26 cellular contexts compared by ENCODE assay signal in genomic region chr7:247636-248035, GRCh38. TPM values are rescaled to one million over a fixed set of nuclear protein-coding genes. Genes with fewer than 3 reads are reported as not detected.
"Had no signal": no experiment of that assay in that cellular context is flagged by ENCODE, and none has a peak within 500 bp of the region (broad histone marks: within the 10 kb centered on the region; RNA-seq: fewer than 3 reads in every experiment).

No MANE protein-coding gene starts in this region.

- H3K36me3 ChIP-seq: colonic mucosa had no signal

- H3K27ac ChIP-seq: colonic mucosa, coronary artery, dorsolateral prefrontal cortex, epithelial cell of prostate, esophagus muscularis mucosa, esophagus squamous epithelium, foreskin keratinocyte, gastrocnemius medialis, gastroesophageal sphincter, heart left ventricle, heart right ventricle had no signal

- H3K4me1 ChIP-seq: colonic mucosa, esophagus squamous epithelium, foreskin keratinocyte, gastrocnemius medialis, heart left ventricle, heart right ventricle had no signal

- H3K27me3 ChIP-seq: colonic mucosa, dorsolateral prefrontal cortex, esophagus muscularis mucosa, esophagus squamous epithelium, foreskin keratinocyte, gastrocnemius medialis, gastroesophageal sphincter, heart left ventricle, heart right ventricle had no signal

- H3K9me3 ChIP-seq: colonic mucosa, esophagus muscularis mucosa, esophagus squamous epithelium, gastrocnemius medialis, gastroesophageal sphincter, heart left ventricle, heart right ventricle had no signal

- H3K4me3 ChIP-seq: colonic mucosa, coronary artery, dorsolateral prefrontal cortex, esophagus muscularis mucosa, esophagus squamous epithelium, gastrocnemius medialis, gastroesophageal sphincter, heart left ventricle, heart right ventricle had no signal

- DNase-seq: colonic mucosa; cortex of kidney; dermis blood vessel endothelial cell; dorsolateral prefrontal cortex; effector CD4-positive, alpha-beta T cell; effector CD8-positive, alpha-beta T cell; effector memory CD4-positive, alpha-beta T cell; effector memory CD8-positive, alpha-beta T cell; endodermal cell; erythroblast; esophagus squamous epithelium; foreskin fibroblast; foreskin keratinocyte; foreskin melanocyte; gastrocnemius medialis; glutamatergic neuron; head of caudate nucleus; heart left ventricle; heart right ventricle had no signal

RNA-seq across cellular contexts. Expression of gene FOXL3, which starts 42.3 kb away (rescaled TPM):
- polyA plus RNA-seq: endothelial cell of umbilical vein, esophagus, fibroblast of lung, foreskin keratinocyte, heart left ventricle, heart right ventricle had no signal
